Comparison of ENCODE assay signal across 12 cellular contexts in genomic region chr11:73577496-73577917, GRCh38.
DNase-seq lines count a peak whose midpoint lies in the region; ATAC-seq and TF ChIP-seq lines count a peak whose summit lies in the region.
"Had no signal": no experiment of that assay in that cellular context is flagged by ENCODE, and none has a peak within 500 bp of the region (broad histone marks: within the 10 kb centered on the region; RNA-seq: fewer than 3 reads in every experiment).

No MANE protein-coding gene starts in this region.

- peaks cover 13% of the 10 kb centered on the region for H4K20me1 ChIP-seq in OCI-LY3 (ENCODE audit: insufficient read depth, low read length)

- no peak overlapping the region for H3K9ac ChIP-seq in OCI-LY3 (ENCODE audit: low read length)

- H2AFZ ChIP-seq in OCI-LY3 (ENCODE audit: low read depth, low read length) = no peak overlapping the region

- no peak for TF ChIP-seq CTCF in OCI-LY3 (IDR thresholded peaks at IDR 0.05; ENCODE audit: low read depth, low read length)
- TF ChIP-seq CTCF in WERI-Rb-1 (IDR thresholded peaks at IDR 0.05; ENCODE audit: low read depth, low read length) = no peak

- peak overlapping the region; percentile 40 for H3K4me2 ChIP-seq in OCI-LY3 (ENCODE audit: low read length)

- no peaks in the 10 kb centered on the region for H3K27me3 ChIP-seq in OCI-LY3 (ENCODE audit: low read depth, low read length)
- H3K27me3 ChIP-seq in WERI-Rb-1 (ENCODE audit: insufficient read depth, low read depth, severe bottlenecking) = no peaks in the 10 kb centered on the region

- peak overlapping the region; percentile 68 for H3K27ac ChIP-seq in OCI-LY3 (ENCODE audit: low read length)
- H3K27ac ChIP-seq in WERI-Rb-1 = no peak overlapping the region

- peaks cover 16% of the 10 kb centered on the region for H3K79me2 ChIP-seq in OCI-LY3 (ENCODE audit: low read length)

- DNase-seq in AG08395 (ENCODE audit: low spot score) (peak; percentile 66), EL (peak; percentile 67), fibroblast of gingiva (ENCODE audit: low read depth) (peak; percentile 78), LoVo (ENCODE audit: low spot score) (no peak), NCI-H774 (lab: John Stamatoyannopoulos, UW) (no peak), WERI-Rb-1 (no peak)
- DNase-seq: NCI-H1092 treated with DMSO at 0.1 percent for 48 hours, NCI-H510A treated with DMSO at 0.1 percent for 48 hours, substantia nigra had no signal

- no peak for ATAC-seq in HG02885 (IDR thresholded peaks at IDR 0.05; ENCODE audit: poor library complexity, unreplicated experiment)

- peaks cover 14% of the 10 kb centered on the region for H3K36me3 ChIP-seq in OCI-LY3 (replicated peaks; ENCODE audit: low read depth, low read length)
- H3K36me3 ChIP-seq in WERI-Rb-1 = peaks cover 19% of the 10 kb centered on the region
- H3K36me3 ChIP-seq: HAP-1 had no signal

- peaks cover 53% of the 10 kb centered on the region for H3K4me1 ChIP-seq in OCI-LY3 (ENCODE audit: low read length)

- no peaks in the 10 kb centered on the region for H3K9me3 ChIP-seq in OCI-LY3 (ENCODE audit: insufficient read depth, low read length)
- H3K9me3 ChIP-seq in WERI-Rb-1 (ENCODE audit: severe bottlenecking) = no peaks in the 10 kb centered on the region
- H3K9me3 ChIP-seq: HAP-1 had no signal

- no peak overlapping the region for H3K4me3 ChIP-seq in OCI-LY3 (ENCODE audit: low read length)
- H3K4me3 ChIP-seq in WERI-Rb-1 (ENCODE audit: low read depth, low read length) = no peak overlapping the region
- H3K4me3 ChIP-seq: HAP-1 had no signal

Comparison
In these comparisons a context has a peak if more than half of its experiments do, and no peak if none do; other contexts are left out.
1. DNase-seq: peak in AG08395 (single experiment), EL (single experiment) and fibroblast of gingiva (single experiment); none in LoVo (single experiment), NCI-H774 (single experiment) and WERI-Rb-1 (single experiment).